17 cellular contexts compared by ENCODE assay signal in genomic region chr1:25167269-25168192, GRCh38.
DNase-seq lines count a peak whose midpoint lies in the region; ATAC-seq and TF ChIP-seq lines count a peak whose summit lies in the region.
"Had no signal": no experiment of that assay in that cellular context is flagged by ENCODE, and none has a peak within 500 bp of the region (broad histone marks: within the 10 kb centered on the region; RNA-seq: fewer than 3 reads in every experiment).

No MANE protein-coding gene starts in this region.

- H3K36me3 ChIP-seq in esophagus muscularis mucosa = no peaks in the 10 kb centered on the region

- H3K27me3 ChIP-seq in esophagus muscularis mucosa = no peaks in the 10 kb centered on the region

- H3K27me3 Mint-ChIP-seq in osteocyte (ENCODE audit: unreplicated experiment) = peaks cover 30% of the 10 kb centered on the region
- H3K27me3 Mint-ChIP-seq in T-helper 2 cell treated with Interferon-gamma antibody and Interleukin-4, amounts not matched to agents 5 μg/mL and 100 μg/mL, for 36 hours (ENCODE audit: low read depth) = peaks cover 13% of the 10 kb centered on the region
- H3K27me3 Mint-ChIP-seq: activated naive CD8-positive, alpha-beta T cell; CD4-positive, alpha-beta T cell; IgD-negative memory B cell had no signal

- no peak for ATAC-seq in GM18502 (IDR thresholded peaks at IDR 0.05; ENCODE audit: poor library complexity, unreplicated experiment)
- ATAC-seq: stimulated activated naive B cell treated with anti-CD40 and anti-IgM and Interleukin-4, amounts not matched to agents 10 μg/mL and 1 μg/mL and 100 μg/mL, for 72 hours had no signal

- peaks cover 6% of the 10 kb centered on the region for H3K4me1 Mint-ChIP-seq in osteocyte (ENCODE audit: unreplicated experiment)
- no peaks in the 10 kb centered on the region for H3K4me1 Mint-ChIP-seq in T-helper 2 cell treated with Interferon-gamma antibody and Interleukin-4, amounts not matched to agents 5 μg/mL and 100 μg/mL, for 36 hours (ENCODE audit: low read depth)
- H3K4me1 Mint-ChIP-seq: IgD-negative memory B cell; stimulated activated naive B cell treated with anti-CD40 and anti-IgM and Interleukin-4, amounts not matched to agents 10 μg/mL and 1 μg/mL and 100 μg/mL, for 72 hours had no signal

- no peak overlapping the region for H3K4me3 ChIP-seq in esophagus muscularis mucosa

- DNase-seq in DMS53 (lab: John Stamatoyannopoulos, UW) (peak; percentile 80), NCI-H69 (lab: John Stamatoyannopoulos, UW) (peak; percentile 26), esophagus muscularis mucosa (ENCODE audit: extremely low spot score) (peak; percentile 77), osteocyte (ENCODE audit: extremely low spot score, unreplicated experiment) (peak; percentile 57), NCI-H187 (lab: John Stamatoyannopoulos, UW) (no peak), dermis blood vessel endothelial cell (no peak)
- DNase-seq in T-helper 2 cell treated with Interferon-gamma antibody and Interleukin-4, amounts not matched to agents 5 μg/mL and 100 μg/mL, for 36 hours (ENCODE audit: low spot score) = no peak
- DNase-seq: activated CD8-positive, alpha-beta memory T cell treated with anti-CD3 and anti-CD28 coated beads for 24 hours; CD4-positive, alpha-beta T cell; NCI-H187 treated with DMSO at 0.1 percent for 48 hours; stimulated activated CD4-positive, alpha-beta T cell treated with anti-CD3 and anti-CD28 coated beads, Interleukin-1b, Interleukin-23, amount 100 ng/mL, for 48 hours; stimulated activated naive B cell treated with anti-CD40 and anti-IgM and Interleukin-4, amounts not matched to agents 10 μg/mL and 1 μg/mL and 100 μg/mL, for 72 hours; T1000 had no signal

- no peak overlapping the region for H3K4me3 Mint-ChIP-seq in osteocyte (ENCODE audit: unreplicated experiment)
- no peak overlapping the region for H3K4me3 Mint-ChIP-seq in T-helper 2 cell treated with Interferon-gamma antibody and Interleukin-4, amounts not matched to agents 5 μg/mL and 100 μg/mL, for 36 hours
- H3K4me3 Mint-ChIP-seq: activated naive CD8-positive, alpha-beta T cell; CD4-positive, alpha-beta T cell; IgD-negative memory B cell; stimulated activated naive B cell treated with anti-CD40 and anti-IgM and Interleukin-4, amounts not matched to agents 10 μg/mL and 1 μg/mL and 100 μg/mL, for 72 hours had no signal

- H3K4me1 ChIP-seq in esophagus muscularis mucosa = no peaks in the 10 kb centered on the region
- H3K4me1 ChIP-seq: parathyroid adenoma had no signal

- TF ChIP-seq EP300 in esophagus muscularis mucosa (IDR thresholded peaks at IDR 0.05) = no peak

- peaks cover 5% of the 10 kb centered on the region for H3K9me3 Mint-ChIP-seq in osteocyte (ENCODE audit: unreplicated experiment)
- H3K9me3 Mint-ChIP-seq in T-helper 2 cell treated with Interferon-gamma antibody and Interleukin-4, amounts not matched to agents 5 μg/mL and 100 μg/mL, for 36 hours = no peaks in the 10 kb centered on the region
- H3K9me3 Mint-ChIP-seq: IgD-negative memory B cell had no signal

- intact Hi-C loops in esophagus muscularis mucosa (cut with DNase I) = no loop called here

- 63% methylated on average over 16 of the region's 17 CpGs for WGBS in esophagus muscularis mucosa

- no peak overlapping the region for H3K27ac ChIP-seq in esophagus muscularis mucosa (replicated peaks in 1 of 4)
- H3K27ac ChIP-seq: parathyroid adenoma had no signal

- no peaks in the 10 kb centered on the region for H3K9me3 ChIP-seq in esophagus muscularis mucosa

- TF ChIP-seq CTCF in esophagus muscularis mucosa (IDR thresholded peaks at IDR 0.05) (no peak), osteocyte (IDR thresholded peaks at IDR 0.05) (no peak)

- no peak overlapping the region for H3K27ac Mint-ChIP-seq in osteocyte (ENCODE audit: unreplicated experiment)
- no peak overlapping the region for H3K27ac Mint-ChIP-seq in T-helper 2 cell treated with Interferon-gamma antibody and Interleukin-4, amounts not matched to agents 5 μg/mL and 100 μg/mL, for 36 hours
- H3K27ac Mint-ChIP-seq: activated naive CD8-positive, alpha-beta T cell; CD4-positive, alpha-beta T cell; IgD-negative memory B cell; stimulated activated naive B cell treated with anti-CD40 and anti-IgM and Interleukin-4, amounts not matched to agents 10 μg/mL and 1 μg/mL and 100 μg/mL, for 72 hours had no signal

- no peaks in the 10 kb centered on the region for H3K36me3 Mint-ChIP-seq in osteocyte (ENCODE audit: unreplicated experiment)
- no peaks in the 10 kb centered on the region for H3K36me3 Mint-ChIP-seq in T-helper 2 cell treated with Interferon-gamma antibody and Interleukin-4, amounts not matched to agents 5 μg/mL and 100 μg/mL, for 36 hours (ENCODE audit: low read depth)
- H3K36me3 Mint-ChIP-seq: activated naive CD8-positive, alpha-beta T cell; stimulated activated naive B cell treated with anti-CD40 and anti-IgM and Interleukin-4, amounts not matched to agents 10 μg/mL and 1 μg/mL and 100 μg/mL, for 72 hours had no signal

- TF ChIP-seq POLR2A in esophagus muscularis mucosa (IDR thresholded peaks at IDR 0.05; ENCODE audit: low read depth) = no peak

Comparison
In these comparisons a context has a peak if more than half of its experiments do, and no peak if none do; other contexts are left out.
1. DNase-seq: peak in DMS53 (single experiment), NCI-H69 (single experiment), esophagus muscularis mucosa (single experiment) and osteocyte (single experiment); none in NCI-H187 (0 of 2), T-helper 2 cell treated with Interferon-gamma antibody and Interleukin-4, amounts not matched to agents 5 μg/mL and 100 μg/mL, for 36 hours (single experiment) and dermis blood vessel endothelial cell (single experiment).